Comparison of ENCODE assay signal across 8 cellular contexts in the genomic region with DNA sequence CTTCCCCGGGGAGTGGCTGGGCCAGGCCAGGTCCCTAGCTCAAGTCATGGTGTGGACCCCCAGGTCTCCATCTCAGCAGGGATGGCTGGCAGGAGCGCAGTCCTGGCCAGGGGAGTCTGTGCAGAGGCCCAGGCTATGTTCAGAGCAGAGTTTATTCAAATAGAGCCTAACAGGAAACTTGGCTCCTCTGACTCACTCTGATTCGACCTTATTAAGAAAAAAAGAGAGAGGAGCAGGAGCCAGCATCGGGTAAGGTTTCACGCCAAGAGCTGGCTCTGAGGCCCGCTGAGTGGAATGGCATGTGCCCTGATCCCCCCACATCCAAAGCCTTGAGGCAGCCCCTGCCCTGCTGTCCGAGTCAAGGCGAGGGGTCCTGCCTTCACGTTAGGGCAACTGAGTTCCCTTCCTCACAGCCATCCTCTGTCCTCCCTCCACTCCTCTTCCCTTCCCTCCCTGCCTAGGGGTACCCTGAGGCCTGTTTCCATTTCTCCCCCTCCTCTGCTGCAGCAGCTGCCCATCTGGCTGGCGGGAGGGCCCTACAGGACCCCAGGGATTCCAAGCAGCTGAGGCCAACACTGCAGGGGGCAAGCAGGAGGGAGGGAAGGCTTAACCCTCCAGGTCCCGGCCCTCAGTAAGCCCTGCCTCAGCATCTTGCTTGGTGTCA. TPM values are rescaled to one million over a fixed set of nuclear protein-coding genes. Genes with fewer than 3 reads are reported as not detected.
DNase-seq lines count a peak whose midpoint lies in the region; ATAC-seq, FAIRE-seq and TF ChIP-seq lines count a peak whose summit lies in the region.

No MANE protein-coding gene starts in this region.

- TF ChIP-seq CTCF in Calu3 (IDR thresholded peaks at IDR 0.05; ENCODE audit: unreplicated experiment) = no peak
- no peak for TF ChIP-seq CTCF in spleen (IDR thresholded peaks at IDR 0.05 in 8 of 11, conservative IDR thresholded peaks at IDR 0.05 in 3 of 11)

- H3K4me1 Mint-ChIP-seq in Calu3 (ENCODE audit: low read depth, unreplicated experiment) = peaks cover 26% of the 10 kb centered on the region

- TF ChIP-seq POLR2A in spleen (IDR thresholded peaks at IDR 0.05) (no peak), GM12892 (IDR thresholded peaks at IDR 0.05; ENCODE audit: low read depth, low read length) (no peak)

- H3K36me3 ChIP-seq in spleen = no peaks in the 10 kb centered on the region

- H3K27ac ChIP-seq in right cardiac atrium (ENCODE audit: low read length) (peak overlapping the region; percentile 80), spleen (peak overlapping the region in 7 of 8 donors; percentile 44 to 89 (median 51))

- H3K9me3 ChIP-seq in right cardiac atrium (ENCODE audit: control insufficient read depth, low read length) (no peaks in the 10 kb centered on the region), spleen (no peaks in the 10 kb centered on the region)

- no peaks in the 10 kb centered on the region for H3K9me3 Mint-ChIP-seq in Calu3 (ENCODE audit: low read depth, unreplicated experiment)
- H3K9me3 Mint-ChIP-seq in activated naive CD4-positive, alpha-beta T cell treated with anti-CD3 and anti-CD28 coated beads, Interleukin-2, amount 50 U/mL, for 72 hours = no peaks in the 10 kb centered on the region

- peaks cover 33% of the 10 kb centered on the region for H3K4me1 ChIP-seq in right cardiac atrium (ENCODE audit: control insufficient read depth, insufficient read depth, low read length)
- peaks cover 16 to 99% (median 72%) of the 10 kb centered on the region in 6 donors for H3K4me1 ChIP-seq in spleen

- BruUV-seq in Calu3 (replicated peaks; lab: Mats Ljungman, UMichigan) = no TSS peak

- no peak for FAIRE-seq in GM12892 (lab: Jason Lieb, UNC)

- H3K27ac Mint-ChIP-seq in Calu3 (ENCODE audit: unreplicated experiment) = no peak overlapping the region
- H3K27ac Mint-ChIP-seq in activated naive CD4-positive, alpha-beta T cell treated with anti-CD3 and anti-CD28 coated beads, Interleukin-2, amount 50 U/mL, for 72 hours = peak overlapping the region; percentile 42 to 60

- DNase-seq in Calu3 = peak; percentile 37
- DNase-seq in NCI-H1417 treated with DMSO at 0.1 percent for 48 hours (lab: John Stamatoyannopoulos, UW) = peak; percentile 14
- peak in 1 of 2 donors; percentile 42 for DNase-seq in activated naive CD4-positive, alpha-beta T cell treated with anti-CD3 and anti-CD28 coated beads, Interleukin-2, amount 50 U/mL, for 72 hours (ENCODE audit: low spot score in 2 of 2)
- DNase-seq in right cardiac atrium = peak; percentile 55 to 79 (median 70)
- DNase-seq in spleen = peak; percentile 71
- no peak for DNase-seq in Kasumi-1 (lab: John Stamatoyannopoulos, UW)
- no peak for DNase-seq in GM12892 (ENCODE audit: insufficient read length)

- H3K27me3 Mint-ChIP-seq in Calu3 (ENCODE audit: unreplicated experiment) = peaks cover 44% of the 10 kb centered on the region

- no peaks in the 10 kb centered on the region for H3K27me3 ChIP-seq in right cardiac atrium (ENCODE audit: control insufficient read depth, insufficient read depth)
- H3K27me3 ChIP-seq in spleen (replicated peaks in 1 of 7) = peaks cover 0 to 39% (median 17%) of the 10 kb centered on the region in 7 donors

- H3K36me3 Mint-ChIP-seq in Calu3 (ENCODE audit: insufficient read depth, unreplicated experiment) = peaks cover 11% of the 10 kb centered on the region
- no peaks in the 10 kb centered on the region for H3K36me3 Mint-ChIP-seq in activated naive CD4-positive, alpha-beta T cell treated with anti-CD3 and anti-CD28 coated beads, Interleukin-2, amount 50 U/mL, for 72 hours

- peak; percentile 50 to 70 for ATAC-seq in activated naive CD4-positive, alpha-beta T cell treated with anti-CD3 and anti-CD28 coated beads, Interleukin-2, amount 50 U/mL, for 72 hours
- ATAC-seq in right cardiac atrium = peak; percentile 27 to 57
- ATAC-seq in GM18517 (IDR thresholded peaks at IDR 0.05; ENCODE audit: unreplicated experiment) = no peak

- WGBS in right cardiac atrium = 26% methylated on average over 11 of the region's 11 CpGs
- 43 to 61% (median 50%) methylated on average over 10 to 11 of the region's 11 CpGs for WGBS in spleen, 5 donors

- intact Hi-C loops in Calu3 (cut with micrococcal nuclease; ENCODE audit: unreplicated experiment) = no loop called here
- intact Hi-C loops in right cardiac atrium (cut with DNase I) = no loop called here
- intact Hi-C loops in spleen (cut with DNase I; ENCODE audit: low total_unique reads) = no loop called here

- CTCF ChIA-PET in Calu3 (lab: Charles Lee) = interaction anchor here (0.5 to 1.1 kb wide), 2 partner anchors 11 to 50 kb away, joined by 3 to 4 read pairs; no protein-coding TSS in a partner anchor

- H3K4me3 ChIP-seq in right cardiac atrium (ENCODE audit: low read length) (no peak overlapping the region), spleen (no peak overlapping the region)

- H3K4me3 Mint-ChIP-seq in Calu3 (ENCODE audit: low read depth, unreplicated experiment) = no peak overlapping the region

RNA-seq across cellular contexts. Expression of a gene that starts 1.9 kb away (rescaled TPM):
- 2.1 and 2.2 TPM in 2 replicates for total RNA-seq in Calu3 (2022)
- total RNA-seq in activated naive CD4-positive, alpha-beta T cell treated with anti-CD3 and anti-CD28 coated beads, Interleukin-2, amount 50 U/mL, for 72 hours = under 1 TPM; 0.27 to 0.78 TPM
- 10 to 100 TPM; 17.4 to 41.0 (median 18.6) TPM for total RNA-seq in right cardiac atrium
- polyA plus RNA-seq in right cardiac atrium = 29.8 TPM
- 1 to 10 TPM; 3.3 to 9.4 (median 6.4) TPM for total RNA-seq in spleen
- 10 to 100 TPM in 1 of 3 donors, 1 to 10 TPM in 2; 7.9 to 11.3 (median 9.4) TPM for polyA plus RNA-seq in spleen
- polyA plus RNA-seq in GM12892 (2012; ENCODE audit: missing spikeins) = not detected

RNA-seq across cellular contexts. Expression of a gene that starts 51.0 kb away (rescaled TPM):
- total RNA-seq in Calu3 (2022) (not detected in 2 replicates), right cardiac atrium (not detected), spleen (not detected)
- total RNA-seq in activated naive CD4-positive, alpha-beta T cell treated with anti-CD3 and anti-CD28 coated beads, Interleukin-2, amount 50 U/mL, for 72 hours = not detected
- polyA plus RNA-seq in right cardiac atrium (not detected), spleen (not detected)
- not detected for polyA plus RNA-seq in GM12892 (2012; ENCODE audit: missing spikeins)

Comparison
In these comparisons a context has a peak if more than half of its experiments do, and no peak if none do; other contexts are left out.
1. DNase-seq: peak in Calu3 (single experiment), NCI-H1417 treated with DMSO at 0.1 percent for 48 hours (single experiment), right cardiac atrium (3 of 3) and spleen (single experiment); none in Kasumi-1 (0 of 2) and GM12892 (single experiment).